Comparison of ENCODE assay signal across 13 cellular contexts in the genomic region with DNA sequence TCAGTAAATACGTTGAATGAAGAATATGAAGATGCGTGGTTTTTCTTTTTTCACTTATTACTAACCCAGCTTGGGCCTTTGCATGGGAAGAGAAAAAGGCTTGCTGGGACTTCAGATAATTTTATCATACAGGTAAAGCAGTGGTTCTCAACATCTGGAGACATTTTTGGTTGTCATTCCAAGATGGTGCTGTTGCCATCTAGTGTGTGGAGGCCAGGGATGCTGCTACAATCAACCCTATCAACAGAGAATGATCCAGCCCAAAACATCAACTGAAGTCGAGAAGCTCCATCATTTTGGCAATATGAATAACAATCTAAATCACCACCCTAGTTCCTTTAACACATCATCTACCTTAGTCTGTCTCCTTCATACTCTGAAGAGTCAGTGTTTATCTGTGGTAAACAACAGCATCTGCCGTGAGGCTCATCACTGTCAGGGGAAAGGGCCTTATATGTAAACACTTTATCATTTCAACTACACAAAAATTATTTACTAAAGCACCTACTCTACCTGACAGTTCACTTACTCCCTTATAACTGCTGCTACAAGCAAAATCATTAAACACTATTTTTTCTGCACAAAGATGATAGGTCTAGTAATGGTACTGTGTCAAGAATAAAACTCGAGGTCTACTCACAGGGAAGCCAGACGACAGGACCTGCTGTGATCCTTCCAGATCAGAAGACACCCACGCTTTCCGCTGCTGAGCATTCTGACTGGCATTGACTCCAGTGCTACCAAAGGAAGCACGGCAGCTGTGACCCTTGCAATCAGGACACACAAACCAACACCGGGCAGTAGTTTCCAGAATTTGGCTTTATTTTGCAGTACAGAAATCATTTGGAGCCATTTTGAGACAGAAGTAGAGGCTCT. TPM values are rescaled to one million over a fixed set of nuclear protein-coding genes. Genes with fewer than 3 reads are reported as not detected.
DNase-seq lines count a peak whose midpoint lies in the region; ATAC-seq and TF ChIP-seq lines count a peak whose summit lies in the region.
"Had no signal": no experiment of that assay in that cellular context is flagged by ENCODE, and none has a peak within 500 bp of the region (broad histone marks: within the 10 kb centered on the region; RNA-seq: fewer than 3 reads in every experiment).

No MANE protein-coding gene starts in this region.

- peaks cover 6% of the 10 kb centered on the region; the same call in 1 of the 2 replicates for H4K20me1 ChIP-seq in HCT116 (ENCODE audit: insufficient read depth)

- no peaks in the 10 kb centered on the region for H3K4me1 ChIP-seq in HCT116 (ENCODE audit: control insufficient read depth in 1 of 2, insufficient read depth in 2 of 2, low read length in 2 of 2)
- H3K4me1 ChIP-seq: right atrium auricular region had no signal

- no peak for TF ChIP-seq POLR2A in HCT116 (IDR thresholded peaks at IDR 0.05; ENCODE audit: borderline replicate concordance, extremely low read depth, insufficient read depth, insufficient read length)
- no peak for TF ChIP-seq POLR2A in GM18505 (IDR thresholded peaks at IDR 0.05; ENCODE audit: borderline replicate concordance, extremely low read depth, insufficient read depth, insufficient read length)

- no peak overlapping the region for H3K9ac ChIP-seq in HCT116 (ENCODE audit: low read length)

- intact Hi-C loops in HCT116 (cut with micrococcal nuclease) = no loop called here

- H3K9me3 ChIP-seq in HCT116 (ENCODE audit: control insufficient read depth in 1 of 2, insufficient read depth in 1 of 2, low read depth in 1 of 2, low read length in 2 of 2) = no peaks in the 10 kb centered on the region
- H3K9me3 ChIP-seq: right atrium auricular region had no signal

- H3K27ac Mint-ChIP-seq in activated CD4-positive, alpha-beta T cell treated with anti-CD3 and anti-CD28 coated beads, Interleukin-2, amount 10 ng/mL, durations not matched to agents 7 days and 5 days = peak overlapping the region; percentile 22
- peak overlapping the region; percentile 67 for H3K27ac Mint-ChIP-seq in activated naive CD8-positive, alpha-beta T cell
- H3K27ac Mint-ChIP-seq in natural killer cell treated with Interleukin-12 subunit alpha and Interleukin-12 subunit beta and Interleukin-15 and Interleukin-18, amount 100 ng/mL, for 72 hours = peak overlapping the region; percentile 8 to 20

- H3K4me3 Mint-ChIP-seq in activated CD4-positive, alpha-beta T cell treated with anti-CD3 and anti-CD28 coated beads, Interleukin-2, amount 10 ng/mL, durations not matched to agents 7 days and 5 days = no peak overlapping the region
- H3K4me3 Mint-ChIP-seq in activated naive CD8-positive, alpha-beta T cell = no peak overlapping the region
- H3K4me3 Mint-ChIP-seq in natural killer cell treated with Interleukin-12 subunit alpha and Interleukin-12 subunit beta and Interleukin-15 and Interleukin-18, amount 100 ng/mL, for 72 hours = no peak overlapping the region

- ATAC-seq in HCT116 = peak; percentile 53
- ATAC-seq in natural killer cell treated with Interleukin-12 subunit alpha and Interleukin-12 subunit beta and Interleukin-15 and Interleukin-18, amount 100 ng/mL, for 72 hours = no peak
- no peak for ATAC-seq in HG03432 (IDR thresholded peaks at IDR 0.05; ENCODE audit: unreplicated experiment)
- no peak for ATAC-seq in GM18505 (IDR thresholded peaks at IDR 0.05; ENCODE audit: unreplicated experiment)

- no peaks in the 10 kb centered on the region for H3K9me3 Mint-ChIP-seq in activated CD4-positive, alpha-beta T cell treated with anti-CD3 and anti-CD28 coated beads, Interleukin-2, amount 10 ng/mL, durations not matched to agents 7 days and 5 days
- no peaks in the 10 kb centered on the region for H3K9me3 Mint-ChIP-seq in activated naive CD8-positive, alpha-beta T cell (ENCODE audit: low read depth)
- H3K9me3 Mint-ChIP-seq in natural killer cell treated with Interleukin-12 subunit alpha and Interleukin-12 subunit beta and Interleukin-15 and Interleukin-18, amount 100 ng/mL, for 72 hours = no peaks in the 10 kb centered on the region

- POLR2A ChIA-PET in activated CD4-positive, alpha-beta T cell treated with anti-CD3 and anti-CD28 coated beads, Interleukin-2, amount 10 ng/mL, durations not matched to agents 7 days and 5 days (lab: Charles Lee) = no interaction called here
- POLR2A ChIA-PET in HCT116 (lab: Charles Lee) = no interaction called here

- peaks cover 43 to 76% of the 10 kb centered on the region in 2 experiments for H3K36me3 ChIP-seq in HCT116 (ENCODE audit: control insufficient read depth in 1 of 2, insufficient read depth in 2 of 2, low read length in 2 of 2)

- TF ChIP-seq RAD21 in HCT116 (IDR thresholded peaks at IDR 0.05; ENCODE audit: low read depth) = no peak

- H3K4me1 Mint-ChIP-seq in activated CD4-positive, alpha-beta T cell treated with anti-CD3 and anti-CD28 coated beads, Interleukin-2, amount 10 ng/mL, durations not matched to agents 7 days and 5 days = peaks cover 22% of the 10 kb centered on the region
- no peaks in the 10 kb centered on the region for H3K4me1 Mint-ChIP-seq in activated naive CD8-positive, alpha-beta T cell (ENCODE audit: low read depth)
- peaks cover 7 to 8% of the 10 kb centered on the region in 2 donors for H3K4me1 Mint-ChIP-seq in natural killer cell treated with Interleukin-12 subunit alpha and Interleukin-12 subunit beta and Interleukin-15 and Interleukin-18, amount 100 ng/mL, for 72 hours (ENCODE audit: low read depth in 2 of 2)

- no peak overlapping the region for H3K4me3 ChIP-seq in HCT116 (replicated peaks in 1 of 2; ENCODE audit: low read depth in 1 of 2, low read length in 2 of 2)
- H3K4me3 ChIP-seq: lung, right atrium auricular region had no signal

- no peak overlapping the region for H3K4me2 ChIP-seq in HCT116 (ENCODE audit: low read length)

- RAD21 ChIA-PET in HCT116 (lab: Charles Lee; ENCODE audit: low non-redundant PET in 1 of 2, low total read pairs in 2 of 2, uncharacterized antibody in 2 of 2, unreplicated experiment in 2 of 2) = no interaction called here

- DNase-seq in activated CD4-positive, alpha-beta T cell treated with anti-CD3 and anti-CD28 coated beads, Interleukin-2, amount 10 ng/mL, durations not matched to agents 7 days and 5 days = no peak
- no peak for DNase-seq in activated CD4-positive, alpha-beta T cell treated with anti-CD3 and anti-CD28 coated beads, Interleukin-2, amount 50 U/mL, for 4 hours
- no peak for DNase-seq in HCT116 (ENCODE audit: low read depth, low spot score)
- DNase-seq in natural killer cell treated with Interleukin-12 subunit alpha and Interleukin-12 subunit beta and Interleukin-15 and Interleukin-18, amount 100 ng/mL, for 72 hours (ENCODE audit: low spot score) = no peak
- no peak for DNase-seq in NOMO-1 treated with DMSO at 0.1 percent for 48 hours (lab: John Stamatoyannopoulos, UW; ENCODE audit: unreplicated experiment)
- DNase-seq: brain microvascular endothelial cell; NCI-H2227 treated with DMSO at 0.1 percent for 48 hours; stimulated activated CD4-positive, alpha-beta T cell treated with anti-CD3 and anti-CD28 coated beads, Interleukin-2, amount 100 ng/mL, for 48 hours had no signal

- no peaks in the 10 kb centered on the region for H3K27me3 ChIP-seq in HCT116 (ENCODE audit: insufficient read depth, low read length)
- H3K27me3 ChIP-seq: brain microvascular endothelial cell, right atrium auricular region had no signal

- no peaks in the 10 kb centered on the region for H3K27me3 Mint-ChIP-seq in activated CD4-positive, alpha-beta T cell treated with anti-CD3 and anti-CD28 coated beads, Interleukin-2, amount 10 ng/mL, durations not matched to agents 7 days and 5 days
- H3K27me3 Mint-ChIP-seq in activated naive CD8-positive, alpha-beta T cell = no peaks in the 10 kb centered on the region
- H3K27me3 Mint-ChIP-seq in natural killer cell treated with Interleukin-12 subunit alpha and Interleukin-12 subunit beta and Interleukin-15 and Interleukin-18, amount 100 ng/mL, for 72 hours = no peaks in the 10 kb centered on the region

- no peaks in the 10 kb centered on the region for H3K9me2 ChIP-seq in HCT116 (ENCODE audit: insufficient read depth)

- no peak overlapping the region for H2AFZ ChIP-seq in HCT116 (ENCODE audit: low read depth, low read length, poor library complexity, severe bottlenecking)

- H3K79me2 ChIP-seq in HCT116 (ENCODE audit: insufficient read depth, low read length) = peaks cover 43% of the 10 kb centered on the region

- no peak overlapping the region for H3K27ac ChIP-seq in HCT116 (ENCODE audit: low read depth, low read length)
- H3K27ac ChIP-seq: brain microvascular endothelial cell, right atrium auricular region had no signal

- no peak for TF ChIP-seq CTCF in HCT116 (IDR thresholded peaks at IDR 0.05 in 2 of 3, conservative IDR thresholded peaks at IDR 0.05 in 1 of 3; ENCODE audit: borderline replicate concordance in 1 of 3, insufficient read depth in 1 of 3, low read depth in 2 of 3, low read length in 2 of 3)

- CTCF ChIA-PET in activated CD4-positive, alpha-beta T cell treated with anti-CD3 and anti-CD28 coated beads, Interleukin-2, amount 10 ng/mL, durations not matched to agents 7 days and 5 days (lab: Charles Lee) = no interaction called here
- CTCF ChIA-PET in HCT116 (lab: Charles Lee) = no interaction called here

- BruUV-seq in HCT116 (replicated peaks; lab: Mats Ljungman, UMichigan) = no TSS peak

- H3K36me3 Mint-ChIP-seq in activated CD4-positive, alpha-beta T cell treated with anti-CD3 and anti-CD28 coated beads, Interleukin-2, amount 10 ng/mL, durations not matched to agents 7 days and 5 days (ENCODE audit: low read depth) = peaks cover 71% of the 10 kb centered on the region
- peaks cover 17% of the 10 kb centered on the region for H3K36me3 Mint-ChIP-seq in activated naive CD8-positive, alpha-beta T cell
- H3K36me3 Mint-ChIP-seq in natural killer cell treated with Interleukin-12 subunit alpha and Interleukin-12 subunit beta and Interleukin-15 and Interleukin-18, amount 100 ng/mL, for 72 hours = peaks cover 48% of the 10 kb centered on the region

TF ChIP-seq in HCT116, 20 proteins besides CTCF, POLR2A, EP300 and RAD21 (continues in another document):
- no peak for TF ChIP-seq ZNF274 (IDR thresholded peaks at IDR 0.05; ENCODE audit: low read depth, low read length)
- TF ChIP-seq, protein P1, sequence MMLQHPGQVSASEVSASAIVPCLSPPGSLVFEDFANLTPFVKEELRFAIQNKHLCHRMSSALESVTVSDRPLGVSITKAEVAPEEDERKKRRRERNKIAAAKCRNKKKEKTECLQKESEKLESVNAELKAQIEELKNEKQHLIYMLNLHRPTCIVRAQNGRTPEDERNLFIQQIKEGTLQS (IDR thresholded peaks at IDR 0.05) = no peak
- no peak for TF ChIP-seq SP1 (IDR thresholded peaks at IDR 0.05; ENCODE audit: low read depth)
- no peak for TF ChIP-seq FOSL1 (IDR thresholded peaks at IDR 0.05; ENCODE audit: low read depth)
- no peak for TF ChIP-seq SIN3A (IDR thresholded peaks at IDR 0.05; ENCODE audit: low read depth)
- no peak for TF ChIP-seq POLR2AphosphoS5 (IDR thresholded peaks at IDR 0.05; ENCODE audit: low read depth, low read length)
- TF ChIP-seq EGR1 (IDR thresholded peaks at IDR 0.05; ENCODE audit: low read depth) = no peak

RNA-seq across cellular contexts. Expression of a gene that starts 48.6 kb away (rescaled TPM):
- total RNA-seq in activated CD4-positive, alpha-beta T cell treated with anti-CD3 and anti-CD28 coated beads, Interleukin-2, amount 10 ng/mL, durations not matched to agents 7 days and 5 days = 100 to 1,000 TPM; 219 to 242 TPM
- 144 TPM for total RNA-seq in HCT116 (2021; ENCODE audit: unreplicated experiment)
- 86.9 and 102 TPM in 2 replicates for polyA plus RNA-seq in HCT116 (2012)
- 100 to 1,000 TPM; 214 to 225 TPM for total RNA-seq in natural killer cell treated with Interleukin-12 subunit alpha and Interleukin-12 subunit beta and Interleukin-15 and Interleukin-18, amount 100 ng/mL, for 72 hours

Comparison
In these comparisons a context has a peak if more than half of its experiments do, and no peak if none do; other contexts are left out.
1. H3K27ac Mint-ChIP-seq: peak in every context shown above with its lines; median percentile 67 in activated naive CD8-positive, alpha-beta T cell; 22 in activated CD4-positive, alpha-beta T cell treated with anti-CD3 and anti-CD28 coated beads, Interleukin-2, amount 10 ng/mL, durations not matched to agents 7 days and 5 days; 14 in natural killer cell treated with Interleukin-12 subunit alpha and Interleukin-12 subunit beta and Interleukin-15 and Interleukin-18, amount 100 ng/mL, for 72 hours.